27 cellular contexts compared by ENCODE assay signal in the genomic region with DNA sequence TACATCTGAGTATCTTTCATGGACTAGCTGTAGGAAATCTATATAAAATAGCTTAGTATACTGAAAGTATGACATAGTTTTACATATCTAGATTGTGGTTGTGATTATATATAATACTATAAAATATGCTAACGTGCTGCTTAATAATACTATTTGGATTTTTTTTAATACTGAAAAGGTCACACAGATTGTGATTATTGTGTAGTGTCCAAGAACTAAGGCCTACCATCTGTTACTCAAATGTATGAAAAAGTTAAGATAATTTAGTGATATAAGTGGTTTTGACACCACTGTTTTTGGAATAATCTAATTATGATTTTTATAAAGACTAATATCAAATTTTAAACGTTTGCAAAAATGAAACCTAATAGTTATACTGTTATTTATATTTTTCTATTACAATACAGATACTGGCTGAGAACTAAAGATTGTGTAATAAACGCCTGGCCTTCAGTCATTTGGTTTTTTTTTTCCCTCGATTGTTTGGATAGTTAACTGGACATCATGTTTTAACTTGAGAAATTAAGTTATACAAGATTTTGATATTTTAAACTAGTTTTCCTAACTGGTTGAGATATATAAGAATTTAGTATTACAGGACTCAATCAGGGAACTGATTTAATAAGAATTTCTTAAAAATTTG. TPM values are rescaled to one million over a fixed set of nuclear protein-coding genes. Genes with fewer than 3 reads are reported as not detected.
A peak's percentile ranks its signal among the peaks of the same experiment; 100 is the strongest.
DNase-seq lines count a peak whose midpoint lies in the region; ATAC-seq, FAIRE-seq and TF ChIP-seq lines count a peak whose summit lies in the region.
"Had no signal": no experiment of that assay in that cellular context is flagged by ENCODE, and none has a peak within 500 bp of the region (broad histone marks: within the 10 kb centered on the region; RNA-seq: fewer than 3 reads in every experiment).

No MANE protein-coding gene starts in this region.

- intact Hi-C loops in left ventricle myocardium inferior (cut with micrococcal nuclease) = no loop called here
- intact Hi-C loops in left cardiac atrium (cut with DNase I) = no loop called here
- intact Hi-C loops in ovary (cut with DNase I) = no loop called here

- no peak for ATAC-seq in left cardiac atrium
- ATAC-seq: activated CD8-positive, alpha-beta T cell treated with anti-CD3 and anti-CD28 coated beads, Interleukin-2, amount 10 ng/mL, durations not matched to agents 7 days and 5 days; body of pancreas; esophagus mucosa; gastroesophageal sphincter had no signal

- H3K4me3 ChIP-seq in left ventricle myocardium inferior (peak overlapping the region; percentile 19), adipocyte (ENCODE audit: low read length) (peak overlapping the region; percentile 57), WERI-Rb-1 (ENCODE audit: low read depth, low read length) (no peak overlapping the region), ovary (no peak overlapping the region), tibial nerve (no peak overlapping the region)
- H3K4me3 ChIP-seq: BLaER1, body of pancreas, gastroesophageal sphincter, lung, sigmoid colon, upper lobe of left lung had no signal

- peaks cover 95% of the 10 kb centered on the region for H3K4me1 ChIP-seq in left ventricle myocardium inferior
- peaks cover 40% of the 10 kb centered on the region for H3K4me1 ChIP-seq in adipocyte (ENCODE audit: control insufficient read depth, insufficient read depth, low read length)
- H3K4me1 ChIP-seq in ovary (ENCODE audit: insufficient read depth) = peaks cover 8% of the 10 kb centered on the region
- peaks cover 0 to 90% (median 39%) of the 10 kb centered on the region in 4 donors for H3K4me1 ChIP-seq in tibial nerve
- H3K4me1 ChIP-seq: Caco-2 had no signal

- TF ChIP-seq POLR2A in ovary (IDR thresholded peaks at IDR 0.05) (no peak), tibial nerve (IDR thresholded peaks at IDR 0.05) (no peak)

- FAIRE-seq in islet of Langerhans (lab: Jason Lieb, UNC) = peak; percentile 70

- no peak for TF ChIP-seq EP300 in ovary (IDR thresholded peaks at IDR 0.05)
- no peak for TF ChIP-seq EP300 in tibial nerve (IDR thresholded peaks at IDR 0.05)

- H3K27ac ChIP-seq in left ventricle myocardium inferior (replicated peaks) (no peak overlapping the region), WERI-Rb-1 (no peak overlapping the region), ovary (no peak overlapping the region), tibial nerve (no peak overlapping the region)
- H3K27ac ChIP-seq: BLaER1, gastroesophageal sphincter, sigmoid colon had no signal

- H3K9ac ChIP-seq in adipocyte (ENCODE audit: low read length) = peak overlapping the region; percentile 41
- H3K9ac ChIP-seq: BLaER1 had no signal

- DNase-seq in left ventricle myocardium inferior (no peak), left cardiac atrium (no peak), adipocyte (ENCODE audit: low read depth) (no peak), WERI-Rb-1 (no peak), ovary (no peak), tibial nerve (ENCODE audit: low spot score in 2 of 2) (no peak)
- DNase-seq in central memory CD4-positive, alpha-beta T cell = no peak
- DNase-seq: activated CD4-positive, CD25-positive, alpha-beta regulatory T cell treated with anti-CD3 and anti-CD28 coated beads, Interleukin-2, amount 50 U/mL, for 72 hours; activated CD8-positive, alpha-beta T cell treated with anti-CD3 and anti-CD28 coated beads, Interleukin-2, amount 10 ng/mL, durations not matched to agents 7 days and 5 days; activated effector memory CD4-positive, alpha-beta T cell treated with anti-CD3 and anti-CD28 coated beads, Interleukin-2, amount 50 U/mL, for 16 hours; body of pancreas; Caco-2; cortex of kidney; H7; islet precursor cell; NCI-H1417; NCI-H2081; NCI-H774; sigmoid colon; T-helper 9 cell; upper lobe of left lung had no signal

- TF ChIP-seq CTCF in left ventricle myocardium inferior (IDR thresholded peaks at IDR 0.05; ENCODE audit: borderline replicate concordance) = no peak
- no peak for TF ChIP-seq CTCF in WERI-Rb-1 (IDR thresholded peaks at IDR 0.05; ENCODE audit: low read depth, low read length)
- TF ChIP-seq CTCF in ovary (IDR thresholded peaks at IDR 0.05) = no peak
- no peak for TF ChIP-seq CTCF in tibial nerve (IDR thresholded peaks at IDR 0.05)

- H3K9me3 ChIP-seq in left ventricle myocardium inferior (replicated peaks) = peaks cover under 1% of the 10 kb centered on the region
- H3K9me3 ChIP-seq in adipocyte (ENCODE audit: control insufficient read depth, low read length) = no peaks in the 10 kb centered on the region
- no peaks in the 10 kb centered on the region for H3K9me3 ChIP-seq in WERI-Rb-1 (ENCODE audit: severe bottlenecking)
- H3K9me3 ChIP-seq in ovary = no peaks in the 10 kb centered on the region
- H3K9me3 ChIP-seq in tibial nerve = no peaks in the 10 kb centered on the region
- H3K9me3 ChIP-seq: body of pancreas, Caco-2, gastroesophageal sphincter, sigmoid colon, upper lobe of left lung had no signal

- H3K36me3 ChIP-seq in left ventricle myocardium inferior (peaks cover 19% of the 10 kb centered on the region), adipocyte (ENCODE audit: control insufficient read depth, insufficient read depth, low read length, severe bottlenecking) (peaks cover 27% of the 10 kb centered on the region), WERI-Rb-1 (no peaks in the 10 kb centered on the region; the same call in 1 of the 2 replicates), ovary (no peaks in the 10 kb centered on the region), tibial nerve (peaks cover 0 to 18% (median 0%) of the 10 kb centered on the region in 3 donors)
- H3K36me3 ChIP-seq: gastroesophageal sphincter had no signal

- WGBS in ovary, 3 donors = 9 to 16% (median 11%) methylated on average over 4 of the region's 4 CpGs
- 14 to 21% methylated on average over 4 of the region's 4 CpGs for WGBS in tibial nerve, 2 donors

- H3K27me3 ChIP-seq in left ventricle myocardium inferior (ENCODE audit: low read depth) (no peaks in the 10 kb centered on the region), adipocyte (replicated peaks; ENCODE audit: control insufficient read depth, insufficient read depth, low read length) (no peaks in the 10 kb centered on the region), WERI-Rb-1 (ENCODE audit: insufficient read depth, low read depth, severe bottlenecking) (no peaks in the 10 kb centered on the region), ovary (no peaks in the 10 kb centered on the region), tibial nerve (no peaks in the 10 kb centered on the region)
- H3K27me3 ChIP-seq: BLaER1, body of pancreas, gastroesophageal sphincter, sigmoid colon, upper lobe of left lung had no signal

RNA-seq across cellular contexts. Expression of gene PTEN, which starts 12.6 kb away (rescaled TPM):
- total RNA-seq in left ventricle myocardium inferior (49.9 TPM), left cardiac atrium (10 to 100 TPM; 76.7 to 79.7 TPM), ovary (100 to 1,000 TPM in 4 of 7 donors, 10 to 100 TPM in 3; 69.8 to 182 (median 112) TPM), tibial nerve (100 to 1,000 TPM; 143 to 224 (median 171) TPM)
- polyA plus RNA-seq in ovary = 10 to 100 TPM; 23.7 to 84.7 TPM

RNA-seq across cellular contexts. Expression of gene KLLN, which starts 12.7 kb away (rescaled TPM):
- total RNA-seq in left ventricle myocardium inferior = 0.19 TPM
- total RNA-seq in left cardiac atrium = under 1 TPM; 0.56 to 0.58 TPM
- 1 to 10 TPM in 1 of 7 donors, under 1 TPM in 6; 0.33 to 2.0 (median 0.61) TPM for total RNA-seq in ovary
- polyA plus RNA-seq in ovary = under 1 TPM; 0.22 to 0.60 TPM
- 1 to 10 TPM in 2 of 4 donors, under 1 TPM in 2; 0.78 to 2.2 (median 1.3) TPM for total RNA-seq in tibial nerve
- total RNA-seq: Daoy had no signal

RNA-seq across cellular contexts. Expression of gene ATAD1, which starts 58.0 kb away (rescaled TPM):
- total RNA-seq in left ventricle myocardium inferior = 93.2 TPM
- 100 to 1,000 TPM in 1 of 2 donors, 10 to 100 TPM in 1; 84.9 to 150 TPM for total RNA-seq in left cardiac atrium
- total RNA-seq in ovary = 10 to 100 TPM; 23.1 to 51.0 (median 39.1) TPM
- polyA plus RNA-seq in ovary = 10 to 100 TPM; 21.5 to 40.7 TPM
- 10 to 100 TPM; 21.8 to 45.9 (median 26.9) TPM for total RNA-seq in tibial nerve

Comparison
In these comparisons a context has a peak if more than half of its experiments do, and no peak if none do; other contexts are left out.
1. H3K4me3 ChIP-seq: peak in left ventricle myocardium inferior (single experiment) and adipocyte (single experiment); none in WERI-Rb-1 (single experiment), ovary (single experiment) and tibial nerve (0 of 4).